In genomic region chr16:84725481-84726078, GRCh38 we compare ENCODE assay signal across 2 cellular contexts.
TF ChIP-seq lines count a peak whose summit lies in the region.

No MANE protein-coding gene starts in this region.

TF ChIP-seq in WTC11, 78 proteins besides CTCF, POLR2A, EP300 and RAD21 (continued from another document):
- TF ChIP-seq MXD4 (CRISPR knock-in tag; IDR thresholded peaks at IDR 0.05; ENCODE audit: borderline replicate concordance), result no peak
- no peak for TF ChIP-seq NR3C1 (CRISPR knock-in tag; conservative IDR thresholded peaks at IDR 0.05; ENCODE audit: low read depth)
- TF ChIP-seq CREB1 (CRISPR knock-in tag; IDR thresholded peaks at IDR 0.05), result no peak
- TF ChIP-seq GABPB1 (CRISPR knock-in tag; IDR thresholded peaks at IDR 0.05), result no peak
- no peak for TF ChIP-seq ATF3 (CRISPR knock-in tag; conservative IDR thresholded peaks at IDR 0.05)
- no peak for TF ChIP-seq TCF7 (CRISPR knock-in tag; IDR thresholded peaks at IDR 0.05; ENCODE audit: low read depth)
- no peak for TF ChIP-seq MLX (CRISPR knock-in tag; IDR thresholded peaks at IDR 0.05)

TF ChIP-seq in HepG2, 621 proteins besides CTCF, POLR2A, EP300 and RAD21 (continued from another document):
- TF ChIP-seq AHDC1 (CRISPR knock-in tag; IDR thresholded peaks at IDR 0.05; ENCODE audit: borderline replicate concordance) (0 out of 2 replicates have a peak, but pooled peaks have one; percentile 6), ZNF784 (CRISPR knock-in tag; IDR thresholded peaks at IDR 0.05; ENCODE audit: borderline replicate concordance) (no peak), ZNF777 (CRISPR knock-in tag; IDR thresholded peaks at IDR 0.05) (no peak), SMAD9 (CRISPR knock-in tag; IDR thresholded peaks at IDR 0.05) (0 out of 2 replicates have a peak, but pooled peaks have one; percentile 65)
